23 cellular contexts compared by ENCODE assay signal in the genomic region with DNA sequence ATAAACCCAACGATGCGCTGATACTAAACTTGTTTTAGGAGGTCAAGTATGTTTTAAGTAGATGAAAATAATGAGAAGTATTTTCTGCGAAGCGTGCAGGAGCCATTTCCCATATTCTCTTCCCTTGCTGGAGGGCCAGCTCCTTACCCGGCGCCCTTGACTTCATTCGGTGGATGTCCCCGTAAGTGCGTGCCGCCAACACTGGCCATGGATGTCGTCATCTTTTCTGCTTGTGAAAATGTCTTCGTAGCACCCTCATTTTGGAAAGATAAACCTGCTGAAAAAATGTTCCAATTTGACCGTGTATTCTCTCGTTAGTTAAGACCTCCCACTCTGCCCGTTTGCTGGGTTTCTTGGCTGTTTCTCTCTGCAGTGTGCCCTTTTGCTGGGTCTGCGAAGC.
DNase-seq lines count a peak whose midpoint lies in the region; ATAC-seq, FAIRE-seq and TF ChIP-seq lines count a peak whose summit lies in the region.
"Had no signal": no experiment of that assay in that cellular context is flagged by ENCODE, and none has a peak within 500 bp of the region (broad histone marks: within the 10 kb centered on the region; RNA-seq: fewer than 3 reads in every experiment).

No MANE protein-coding gene starts in this region.

- H3K9me3 ChIP-seq in HepG2 (ENCODE audit: low read length) = no peaks in the 10 kb centered on the region
- no peaks in the 10 kb centered on the region for H3K9me3 ChIP-seq in right lobe of liver
- no peaks in the 10 kb centered on the region for H3K9me3 ChIP-seq in stomach
- H3K9me3 ChIP-seq: BLaER1, Caco-2, HAP-1 had no signal

- WGBS in HepG2 (ENCODE audit: low lambda C conversion rate) = 61% methylated on average over 16 of the region's 16 CpGs
- 85% methylated on average over 16 of the region's 16 CpGs for WGBS in right lobe of liver (ENCODE audit: insufficient coverage, low coverage, low lambda C conversion rate, missing lambda C conversion rate)
- WGBS in stomach, 5 donors = 89 to 95% (median 93%) methylated on average over 16 of the region's 16 CpGs

- H3K4me3 ChIP-seq in HepG2 (replicated peaks in 1 of 3; ENCODE audit: insufficient read depth in 1 of 3, low read depth in 2 of 3, low read length in 3 of 3) = no peak overlapping the region
- H3K4me3 ChIP-seq in right lobe of liver = no peak overlapping the region
- no peak overlapping the region for H3K4me3 ChIP-seq in stomach
- H3K4me3 ChIP-seq: BLaER1, GM23338, HAP-1 had no signal

- peak overlapping the region; percentile 45 for H3K27ac Mint-ChIP-seq in memory B cell
- H3K27ac Mint-ChIP-seq: B cell; CD8-positive, alpha-beta T cell; GM23338; HFFc6 had no signal

- no peak for ATAC-seq in HepG2
- ATAC-seq in right lobe of liver = no peak
- no peak for ATAC-seq in memory B cell (ENCODE audit: low read depth)
- ATAC-seq in HG03342 (IDR thresholded peaks at IDR 0.05; ENCODE audit: unreplicated experiment) = no peak
- ATAC-seq: CD8-positive, alpha-beta T cell; GM23338 had no signal

- H3K4me1 Mint-ChIP-seq in memory B cell = peaks cover 2% of the 10 kb centered on the region
- H3K4me1 Mint-ChIP-seq: B cell, GM23338 had no signal

- H3K27ac ChIP-seq in HepG2 (ENCODE audit: extremely low read length, insufficient read depth, low read length) = no peak overlapping the region
- no peak overlapping the region for H3K27ac ChIP-seq in right lobe of liver
- no peak overlapping the region for H3K27ac ChIP-seq in stomach
- H3K27ac ChIP-seq: 22Rv1, BLaER1, C4-2B had no signal

- in situ Hi-C loops in HepG2 (cut with HindIII; ENCODE audit: extremely low pct_ligation_motif_present, low pct_unique_long_range_greater_than_20kb) = no loop called here

- intact Hi-C loops in HepG2 (cut with micrococcal nuclease; ENCODE audit: unreplicated experiment) = no loop called here
- intact Hi-C loops in right lobe of liver (cut with DNase I) = no loop called here
- intact Hi-C loops in stomach (cut with DNase I; ENCODE audit: low total_unique reads) = no loop called here
- intact Hi-C loops in posterior vena cava (cut with DNase I) = no loop called here

- BruUV-seq in HepG2 (replicated peaks; lab: Mats Ljungman, UMichigan) = no TSS peak

- peaks cover 18% of the 10 kb centered on the region for H3K36me3 Mint-ChIP-seq in memory B cell
- H3K36me3 Mint-ChIP-seq: CD8-positive, alpha-beta T cell had no signal

- POLR2A ChIA-PET in HepG2 (lab: Yijun Ruan, JAX) = no interaction called here

- TF ChIP-seq EP300 in HepG2 (IDR thresholded peaks at IDR 0.05; ENCODE audit: low read depth in 2 of 2, low read length in 2 of 2) (no peak), HepG2 (CRISPR knock-in tag; IDR thresholded peaks at IDR 0.05; ENCODE audit: borderline replicate concordance) (no peak), stomach (IDR thresholded peaks at IDR 0.05) (no peak)

- no peak overlapping the region for H2AFZ ChIP-seq in HepG2 (ENCODE audit: low read length)
- H2AFZ ChIP-seq: GM23338 had no signal

- no peak overlapping the region for H3K4me2 ChIP-seq in HepG2 (ENCODE audit: low read depth, low read length)
- H3K4me2 ChIP-seq: BLaER1, GM23338 had no signal

- no peak overlapping the region for H3K4me3 Mint-ChIP-seq in memory B cell
- H3K4me3 Mint-ChIP-seq: B cell; CD4-positive, CD25-positive, alpha-beta regulatory T cell; CD8-positive, alpha-beta T cell; GM23338; HFFc6 had no signal

- FAIRE-seq in HepG2 (lab: Jason Lieb, UNC) = no peak
- FAIRE-seq: A204.1, G401.6, GM12892, H54 had no signal

- H3K36me3 ChIP-seq in HepG2 (replicated peaks in 1 of 2; ENCODE audit: control insufficient read depth in 1 of 2, insufficient read depth in 2 of 2, low read length in 2 of 2) (no peaks in the 10 kb centered on the region), right lobe of liver (no peaks in the 10 kb centered on the region), stomach (no peaks in the 10 kb centered on the region)
- H3K36me3 ChIP-seq: HAP-1 had no signal

- H3K9me3 Mint-ChIP-seq in memory B cell = no peaks in the 10 kb centered on the region
- H3K9me3 Mint-ChIP-seq: CD4-positive, CD25-positive, alpha-beta regulatory T cell; CD8-positive, alpha-beta T cell; HFFc6 had no signal

- TF ChIP-seq RAD21 in HepG2 (CRISPR knock-in tag; IDR thresholded peaks at IDR 0.05) = no peak

- no peak overlapping the region for H3K9ac ChIP-seq in HepG2 (ENCODE audit: insufficient read depth, low read depth, low read length)
- H3K9ac ChIP-seq: BLaER1 had no signal

- peaks cover 11 to 77% of the 10 kb centered on the region in 2 experiments for H3K27me3 ChIP-seq in HepG2 (ENCODE audit: control insufficient read depth in 1 of 2, insufficient read depth in 2 of 2, low read length in 2 of 2)
- no peaks in the 10 kb centered on the region for H3K27me3 ChIP-seq in right lobe of liver
- peaks cover 0 to 8% (median 0%) of the 10 kb centered on the region in 3 donors for H3K27me3 ChIP-seq in stomach
- H3K27me3 ChIP-seq: BLaER1 had no signal

- no peaks in the 10 kb centered on the region for H3K4me1 ChIP-seq in HepG2 (ENCODE audit: insufficient read depth, low read length)
- H3K4me1 ChIP-seq in right lobe of liver = no peaks in the 10 kb centered on the region
- H3K4me1 ChIP-seq in stomach = no peaks in the 10 kb centered on the region
- H3K4me1 ChIP-seq: Caco-2, HAP-1 had no signal

- CTCF ChIA-PET in HepG2 (lab: Yijun Ruan, JAX; ENCODE audit: low intra/inter-chr PET ratio, low total read pairs) = no interaction called here

- TF ChIP-seq CTCF in HepG2 (CRISPR knock-in tag; IDR thresholded peaks at IDR 0.05) (no peak), right lobe of liver (IDR thresholded peaks at IDR 0.05) (no peak), stomach (IDR thresholded peaks at IDR 0.05) (no peak)

- no peaks in the 10 kb centered on the region for H4K20me1 ChIP-seq in HepG2 (ENCODE audit: insufficient read depth, low read length)

- no peaks in the 10 kb centered on the region for H3K27me3 Mint-ChIP-seq in memory B cell
- H3K27me3 Mint-ChIP-seq: B cell; CD4-positive, CD25-positive, alpha-beta regulatory T cell had no signal

- TF ChIP-seq POLR2A in HepG2 (IDR thresholded peaks at IDR 0.05; ENCODE audit: insufficient read depth in 1 of 2, low read depth in 2 of 2, low read length in 2 of 2) = no peak
- no peak for TF ChIP-seq POLR2A in right lobe of liver (IDR thresholded peaks at IDR 0.05)
- no peak for TF ChIP-seq POLR2A in stomach (IDR thresholded peaks at IDR 0.05)

- DNase-seq in HepG2 (ENCODE audit: low spot score) (no peak), right lobe of liver (no peak), memory B cell (ENCODE audit: low spot score in 2 of 2) (no peak), stomach (peak; percentile 9), posterior vena cava (ENCODE audit: low spot score) (no peak), H4 (ENCODE audit: low spot score) (no peak)
- DNase-seq: Caco-2; CD4-positive, CD25-positive, alpha-beta regulatory T cell; CD8-positive, alpha-beta T cell; DMS153; DND-41; HFFc6 had no signal

- no peaks in the 10 kb centered on the region for H3K79me2 ChIP-seq in HepG2 (ENCODE audit: insufficient read depth, low read length)

TF ChIP-seq in HepG2, 621 proteins besides CTCF, POLR2A, EP300 and RAD21:
- TF ChIP-seq ZKSCAN5 (CRISPR knock-in tag; IDR thresholded peaks at IDR 0.05) (no peak), ZNF891 (CRISPR knock-in tag; IDR thresholded peaks at IDR 0.05) (no peak), HNRNPK (IDR thresholded peaks at IDR 0.05; ENCODE audit: low read depth, low read length, poor library complexity, severe bottlenecking) (no peak), HOXA7 (CRISPR knock-in tag; IDR thresholded peaks at IDR 0.05) (no peak), RBM22 (optimal IDR thresholded peaks at IDR 0.05; ENCODE audit: low read length) (no peak), ATF7 (IDR thresholded peaks at IDR 0.05) (peak; percentile 69), ATF7 (CRISPR knock-in tag; IDR thresholded peaks at IDR 0.05) (no peak)
- TF ChIP-seq, protein P1, sequence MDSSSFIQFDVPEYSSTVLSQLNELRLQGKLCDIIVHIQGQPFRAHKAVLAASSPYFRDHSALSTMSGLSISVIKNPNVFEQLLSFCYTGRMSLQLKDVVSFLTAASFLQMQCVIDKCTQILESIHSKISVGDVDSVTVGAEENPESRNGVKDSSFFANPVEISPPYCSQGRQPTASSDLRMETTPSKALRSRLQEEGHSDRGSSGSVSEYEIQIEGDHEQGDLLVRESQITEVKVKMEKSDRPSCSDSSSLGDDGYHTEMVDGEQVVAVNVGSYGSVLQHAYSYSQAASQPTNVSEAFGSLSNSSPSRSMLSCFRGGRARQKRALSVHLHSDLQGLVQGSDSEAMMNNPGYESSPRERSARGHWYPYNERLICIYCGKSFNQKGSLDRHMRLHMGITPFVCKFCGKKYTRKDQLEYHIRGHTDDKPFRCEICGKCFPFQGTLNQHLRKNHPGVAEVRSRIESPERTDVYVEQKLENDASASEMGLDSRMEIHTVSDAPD (CRISPR knock-in tag; IDR thresholded peaks at IDR 0.05) = no peak
